Comparison of ENCODE assay signal across 20 cellular contexts in genomic region chr16:81350306-81350615, GRCh38. TPM values are rescaled to one million over a fixed set of nuclear protein-coding genes. Genes with fewer than 3 reads are reported as not detected.
DNase-seq lines count a peak whose midpoint lies in the region; ATAC-seq, FAIRE-seq and TF ChIP-seq lines count a peak whose summit lies in the region.
"Had no signal": no experiment of that assay in that cellular context is flagged by ENCODE, and none has a peak within 500 bp of the region (broad histone marks: within the 10 kb centered on the region; RNA-seq: fewer than 3 reads in every experiment).

No MANE protein-coding gene starts in this region.

- TF ChIP-seq CTCF in HepG2 (CRISPR knock-in tag; IDR thresholded peaks at IDR 0.05) (0 out of 2 replicates have a peak, but pooled peaks have one; percentile 17), right lobe of liver (IDR thresholded peaks at IDR 0.05) (no peak), OCI-LY3 (IDR thresholded peaks at IDR 0.05; ENCODE audit: low read depth, low read length) (peak; percentile 31), psoas muscle (IDR thresholded peaks at IDR 0.05) (no peak)

- H2AFZ ChIP-seq in HepG2 (ENCODE audit: low read length) (no peak overlapping the region), OCI-LY3 (ENCODE audit: low read depth, low read length) (no peak overlapping the region)

- 97% methylated on average over 4 of the region's 4 CpGs for WGBS in HepG2 (ENCODE audit: low lambda C conversion rate)
- WGBS in right lobe of liver (ENCODE audit: insufficient coverage, low coverage, low lambda C conversion rate, missing lambda C conversion rate), result 97% methylated on average over 4 of the region's 4 CpGs
- 97 to 99% (median 98%) methylated on average over 4 of the region's 4 CpGs for WGBS in psoas muscle, 3 donors

- intact Hi-C loops in HepG2 (cut with micrococcal nuclease; ENCODE audit: unreplicated experiment) (no loop called here), right lobe of liver (cut with DNase I) (no loop called here), psoas muscle (cut with DNase I) (no loop called here)
- intact Hi-C loops in activated CD4-positive, alpha-beta memory T cell treated with anti-CD3 and anti-CD28 coated beads for 36 hours (cut with micrococcal nuclease), result loop anchor here (5.0 to 10.0 kb wide), 2 partner anchors 38 to 145 kb away; partner anchors contain the start of gene GAN

- ATAC-seq in HepG2 (peak; percentile 31; the same call in 1 of the 3 replicates), right lobe of liver (no peak), GM19452 (IDR thresholded peaks at IDR 0.05; ENCODE audit: unreplicated experiment) (no peak), HG03354 (IDR thresholded peaks at IDR 0.05; ENCODE audit: poor library complexity, severe bottlenecking, unreplicated experiment) (no peak), psoas muscle (no peak)

- TF ChIP-seq EP300 in HepG2 (IDR thresholded peaks at IDR 0.05; ENCODE audit: low read depth in 2 of 2, low read length in 2 of 2) (no peak), HepG2 (CRISPR knock-in tag; IDR thresholded peaks at IDR 0.05; ENCODE audit: borderline replicate concordance) (no peak)

- H3K27ac Mint-ChIP-seq in activated CD4-positive, alpha-beta memory T cell treated with anti-CD3 and anti-CD28 coated beads for 36 hours, result no peak overlapping the region
- H3K27ac Mint-ChIP-seq: brain; naive B cell; progenitor cell of endocrine pancreas; T-helper 1 cell treated with Interleukin-12 subunit alpha and Interleukin-12 subunit beta and Interleukin-4 antibody, amounts not matched to agents 30 μg/mL and 1 μg/mL, for 36 hours had no signal

- H3K79me2 ChIP-seq in HepG2 (ENCODE audit: insufficient read depth, low read length) (no peaks in the 10 kb centered on the region), OCI-LY3 (ENCODE audit: low read length) (no peaks in the 10 kb centered on the region)

- FAIRE-seq in HepG2 (lab: Jason Lieb, UNC), result no peak

- POLR2A ChIA-PET in HepG2 (lab: Yijun Ruan, JAX), result no interaction called here
- POLR2A ChIA-PET in activated CD4-positive, alpha-beta memory T cell treated with anti-CD3 and anti-CD28 coated beads for 36 hours (lab: Charles Lee), result no interaction called here

- DNase-seq in HepG2 (ENCODE audit: low spot score) (no peak), right lobe of liver (no peak), dermis blood vessel endothelial cell (peak; percentile 17), psoas muscle (no peak)
- DNase-seq in activated CD4-positive, alpha-beta memory T cell treated with anti-CD3 and anti-CD28 coated beads for 36 hours, result no peak
- DNase-seq: activated CD4-positive, CD25-positive, alpha-beta regulatory T cell; activated naive CD4-positive, alpha-beta T cell treated with Interleukin-2 at 50 U/mL for 16 hours; Calu3; effector memory CD4-positive, alpha-beta T cell; naive B cell; NCI-H2081; NCI-H69; RPMI8226; stomach had no signal

- H3K9me3 ChIP-seq in HepG2 (ENCODE audit: low read length) (peaks cover 23% of the 10 kb centered on the region), right lobe of liver (peaks cover 0 to 14% (median 3%) of the 10 kb centered on the region in 4 donors), OCI-LY3 (ENCODE audit: insufficient read depth, low read length) (peaks cover 13% of the 10 kb centered on the region; the same call in 1 of the 2 replicates), psoas muscle (peaks cover 26% of the 10 kb centered on the region)

- H3K4me1 ChIP-seq in HepG2 (ENCODE audit: insufficient read depth, low read length) (no peaks in the 10 kb centered on the region), right lobe of liver (no peaks in the 10 kb centered on the region), OCI-LY3 (ENCODE audit: low read length) (no peaks in the 10 kb centered on the region), psoas muscle (no peaks in the 10 kb centered on the region)

- no peaks in the 10 kb centered on the region for H4K20me1 ChIP-seq in HepG2 (ENCODE audit: insufficient read depth, low read length)
- H4K20me1 ChIP-seq in OCI-LY3 (ENCODE audit: insufficient read depth, low read length), result no peaks in the 10 kb centered on the region

- H3K4me3 ChIP-seq in HepG2 (replicated peaks in 1 of 3; ENCODE audit: insufficient read depth in 1 of 3, low read depth in 2 of 3, low read length in 3 of 3) (no peak overlapping the region), right lobe of liver (no peak overlapping the region), OCI-LY3 (ENCODE audit: low read length) (no peak overlapping the region), psoas muscle (no peak overlapping the region)
- H3K4me3 ChIP-seq: stomach had no signal

- no peaks in the 10 kb centered on the region for H3K27me3 Mint-ChIP-seq in activated CD4-positive, alpha-beta memory T cell treated with anti-CD3 and anti-CD28 coated beads for 36 hours
- H3K27me3 Mint-ChIP-seq: brain, naive B cell, progenitor cell of endocrine pancreas had no signal

- H3K4me2 ChIP-seq in HepG2 (ENCODE audit: low read depth, low read length) (no peak overlapping the region), OCI-LY3 (ENCODE audit: low read length) (no peak overlapping the region)

- TF ChIP-seq RAD21 in HepG2 (CRISPR knock-in tag; IDR thresholded peaks at IDR 0.05), result no peak

- H3K27ac ChIP-seq in HepG2 (ENCODE audit: extremely low read length, insufficient read depth, low read length), result no peak overlapping the region
- H3K27ac ChIP-seq in right lobe of liver, result no peak overlapping the region
- H3K27ac ChIP-seq in OCI-LY3 (ENCODE audit: low read length), result no peak overlapping the region
- no peak overlapping the region for H3K27ac ChIP-seq in psoas muscle

- peaks cover 11% of the 10 kb centered on the region for H3K4me1 Mint-ChIP-seq in activated CD4-positive, alpha-beta memory T cell treated with anti-CD3 and anti-CD28 coated beads for 36 hours (ENCODE audit: low read depth)
- H3K4me1 Mint-ChIP-seq: brain, naive B cell had no signal

- H3K36me3 Mint-ChIP-seq in activated CD4-positive, alpha-beta memory T cell treated with anti-CD3 and anti-CD28 coated beads for 36 hours, result peaks cover 24% of the 10 kb centered on the region

- TF ChIP-seq POLR2A in HepG2 (IDR thresholded peaks at IDR 0.05; ENCODE audit: insufficient read depth in 1 of 2, low read depth in 2 of 2, low read length in 2 of 2), result no peak
- TF ChIP-seq POLR2A in right lobe of liver (IDR thresholded peaks at IDR 0.05), result no peak

- CTCF ChIA-PET in HepG2 (lab: Yijun Ruan, JAX; ENCODE audit: low intra/inter-chr PET ratio, low total read pairs), result no interaction called here
- CTCF ChIA-PET in activated CD4-positive, alpha-beta memory T cell treated with anti-CD3 and anti-CD28 coated beads for 36 hours (lab: Charles Lee), result interaction anchor here (0.6 kb wide), 1 partner anchor 426 kb away, joined by 3 read pairs; no protein-coding TSS in a partner anchor

- in situ Hi-C loops in HepG2 (cut with HindIII; ENCODE audit: extremely low pct_ligation_motif_present, low pct_unique_long_range_greater_than_20kb), result no loop called here

- H3K36me3 ChIP-seq in HepG2 (replicated peaks in 1 of 2; ENCODE audit: control insufficient read depth in 1 of 2, insufficient read depth in 2 of 2, low read length in 2 of 2) (peaks cover 4 to 12% of the 10 kb centered on the region in 2 experiments; a peak in 4 of 5 replicates), right lobe of liver (no peaks in the 10 kb centered on the region), OCI-LY3 (replicated peaks; ENCODE audit: low read depth, low read length) (no peaks in the 10 kb centered on the region), psoas muscle (ENCODE audit: insufficient read depth in 1 of 2, low read depth in 1 of 2) (peaks cover 0 to 10% of the 10 kb centered on the region in 2 donors)

- H3K27me3 ChIP-seq in HepG2 (ENCODE audit: control insufficient read depth in 1 of 2, insufficient read depth in 2 of 2, low read length in 2 of 2) (no peaks in the 10 kb centered on the region), right lobe of liver (no peaks in the 10 kb centered on the region), OCI-LY3 (ENCODE audit: low read depth, low read length) (no peaks in the 10 kb centered on the region), psoas muscle (ENCODE audit: insufficient read depth in 3 of 3, low read length in 2 of 3) (no peaks in the 10 kb centered on the region)
- H3K27me3 ChIP-seq: stomach had no signal

- BruUV-seq in HepG2 (replicated peaks; lab: Mats Ljungman, UMichigan), result no TSS peak

- no peak overlapping the region for H3K4me3 Mint-ChIP-seq in activated CD4-positive, alpha-beta memory T cell treated with anti-CD3 and anti-CD28 coated beads for 36 hours
- H3K4me3 Mint-ChIP-seq: brain; naive B cell; T-helper 1 cell treated with Interleukin-12 subunit alpha and Interleukin-12 subunit beta and Interleukin-4 antibody, amounts not matched to agents 30 μg/mL and 1 μg/mL, for 36 hours had no signal

- peaks cover 31% of the 10 kb centered on the region for H3K9me3 Mint-ChIP-seq in activated CD4-positive, alpha-beta memory T cell treated with anti-CD3 and anti-CD28 coated beads for 36 hours

- H3K9ac ChIP-seq in HepG2 (ENCODE audit: insufficient read depth, low read depth, low read length) (no peak overlapping the region), OCI-LY3 (ENCODE audit: low read length) (no peak overlapping the region)

RNA-seq across cellular contexts. Expression of gene GAN, which starts 35.5 kb away (rescaled TPM):
- total RNA-seq in HepG2 (2016; rRNA removed; fragmentation: Illumina TruSeq; extraction: Trizol) (11.0 and 16.3 TPM in 2 replicates), right lobe of liver (1 to 10 TPM; 2.2 to 4.1 (median 3.4) TPM), dermis blood vessel endothelial cell (10.7 and 11.3 TPM in 2 replicates), psoas muscle (1 to 10 TPM; 5.5 to 8.3 (median 7.2) TPM)
- 7.3 and 9.7 TPM in 2 replicates for total RNA-seq in HepG2 (2016; cell fraction: cytosol; rRNA removed; fragmentation: Illumina TruSeq; extraction: Trizol; ENCODE audit: low read depth)
- total RNA-seq in HepG2 (2016; cell fraction: insoluble cytoplasmic fraction; rRNA removed; fragmentation: Illumina TruSeq; extraction: Trizol), result 9.7 and 16.1 TPM in 2 replicates
- 7.4 and 9.8 TPM in 2 replicates for total RNA-seq in HepG2 (2016; cell fraction: membrane; rRNA removed; fragmentation: Illumina TruSeq; extraction: Trizol)
- 12.2 and 12.6 TPM in 2 replicates for total RNA-seq in HepG2 (2016; cell fraction: nucleus; rRNA removed; fragmentation: Illumina TruSeq; extraction: Trizol)
- polyA plus RNA-seq in HepG2 (2011; rRNA removed) (2.9 and 4.3 TPM in 2 replicates), psoas muscle (1 to 10 TPM; 1.0 to 2.3 (median 2.3) TPM)
- polyA plus RNA-seq in HepG2 (2011; cell fraction: cytosol; rRNA removed), result 1.5 and 2.5 TPM in 2 replicates
- polyA plus RNA-seq in HepG2 (2011; cell fraction: nucleus; rRNA removed), result 3.2 and 3.8 TPM in 2 replicates
- 1.7 and 2.1 TPM in 2 replicates for polyA plus RNA-seq in HepG2 (2012)
- 0.36 TPM in 2 replicates for polyA plus RNA-seq in HepG2 (2016; cell fraction: cytosol; fragmentation: Illumina TruSeq; extraction: Trizol; ENCODE audit: low read depth)
- 4.0 and 4.5 TPM in 2 replicates for polyA plus RNA-seq in HepG2 (2016; cell fraction: insoluble cytoplasmic fraction; fragmentation: Illumina TruSeq; extraction: Trizol; ENCODE audit: low read depth)
- 0.64 and 0.81 TPM in 2 replicates for polyA plus RNA-seq in HepG2 (2016; cell fraction: membrane; fragmentation: Illumina TruSeq; extraction: Trizol; ENCODE audit: low read depth)
- 4.2 and 4.3 TPM in 2 replicates for polyA plus RNA-seq in HepG2 (2016; cell fraction: nucleus; fragmentation: Illumina TruSeq; extraction: Trizol; ENCODE audit: insufficient read depth, low read depth)
- polyA minus RNA-seq in HepG2 (2011; rRNA and poly(A)+ RNA removed; ENCODE audit: low replicate concordance), result 11.7 and 21.3 TPM in 2 replicates
- polyA minus RNA-seq in HepG2 (2011; cell fraction: cytosol; rRNA and poly(A)+ RNA removed), result 9.4 and 14.7 TPM in 2 replicates
- polyA minus RNA-seq in HepG2 (2011; cell fraction: nucleus; rRNA and poly(A)+ RNA removed), result 18.4 and 20.1 TPM in 2 replicates
- 10 to 100 TPM; 13.6 to 14.5 TPM for total RNA-seq in activated CD4-positive, alpha-beta memory T cell treated with anti-CD3 and anti-CD28 coated beads for 36 hours

Comparison
In these comparisons a context has a peak if more than half of its experiments do, and no peak if none do; other contexts are left out.
1. CTCF ChIP-seq: peak in HepG2 (single experiment) and OCI-LY3 (single experiment); none in right lobe of liver (0 of 4) and psoas muscle (single experiment).